ENCODE assay signal across 1 cellular context in the genomic region with DNA sequence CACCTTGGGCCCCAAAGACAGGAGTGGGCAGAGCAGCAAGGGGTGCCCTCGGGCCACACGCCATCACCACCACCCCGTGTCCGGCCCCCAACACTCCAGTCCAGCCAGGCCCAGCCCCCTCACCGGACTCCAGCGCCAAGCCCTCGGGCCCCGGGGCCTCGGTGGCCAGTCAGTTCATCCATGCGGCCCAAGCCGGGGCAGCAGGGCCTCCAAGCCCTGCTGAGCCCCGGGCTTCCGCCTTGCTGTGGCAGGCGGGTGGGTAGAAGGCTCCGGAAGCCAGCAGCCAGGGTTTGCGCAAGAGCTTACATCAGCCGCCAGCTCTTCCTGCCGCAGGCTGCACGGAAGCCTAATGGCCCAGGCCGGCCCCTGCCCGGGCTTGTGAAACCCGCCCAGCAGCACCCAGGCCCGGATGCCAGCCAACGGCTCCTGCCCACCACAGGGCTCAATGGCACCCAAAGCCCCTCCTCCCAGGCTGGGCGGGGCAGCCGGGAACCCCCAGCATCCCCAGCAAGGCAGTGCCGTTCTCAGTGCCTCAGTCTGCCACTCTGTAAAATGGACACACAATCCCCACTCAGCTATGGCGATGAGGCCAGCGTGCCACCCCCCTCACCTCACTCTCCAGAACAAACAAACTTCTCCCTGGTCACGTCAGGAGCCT.
TF ChIP-seq lines count a peak whose summit lies in the region.

No MANE protein-coding gene starts in this region.

TF ChIP-seq in K562, 482 proteins besides CTCF, POLR2A, EP300 and RAD21 (continued from another document and continues in another):
- TF ChIP-seq HOXB6 (CRISPR knock-in tag; IDR thresholded peaks at IDR 0.05; ENCODE audit: borderline replicate concordance): no peak
- TF ChIP-seq FOXJ3 (CRISPR knock-in tag; IDR thresholded peaks at IDR 0.05): no peak
- TF ChIP-seq, protein P1, sequence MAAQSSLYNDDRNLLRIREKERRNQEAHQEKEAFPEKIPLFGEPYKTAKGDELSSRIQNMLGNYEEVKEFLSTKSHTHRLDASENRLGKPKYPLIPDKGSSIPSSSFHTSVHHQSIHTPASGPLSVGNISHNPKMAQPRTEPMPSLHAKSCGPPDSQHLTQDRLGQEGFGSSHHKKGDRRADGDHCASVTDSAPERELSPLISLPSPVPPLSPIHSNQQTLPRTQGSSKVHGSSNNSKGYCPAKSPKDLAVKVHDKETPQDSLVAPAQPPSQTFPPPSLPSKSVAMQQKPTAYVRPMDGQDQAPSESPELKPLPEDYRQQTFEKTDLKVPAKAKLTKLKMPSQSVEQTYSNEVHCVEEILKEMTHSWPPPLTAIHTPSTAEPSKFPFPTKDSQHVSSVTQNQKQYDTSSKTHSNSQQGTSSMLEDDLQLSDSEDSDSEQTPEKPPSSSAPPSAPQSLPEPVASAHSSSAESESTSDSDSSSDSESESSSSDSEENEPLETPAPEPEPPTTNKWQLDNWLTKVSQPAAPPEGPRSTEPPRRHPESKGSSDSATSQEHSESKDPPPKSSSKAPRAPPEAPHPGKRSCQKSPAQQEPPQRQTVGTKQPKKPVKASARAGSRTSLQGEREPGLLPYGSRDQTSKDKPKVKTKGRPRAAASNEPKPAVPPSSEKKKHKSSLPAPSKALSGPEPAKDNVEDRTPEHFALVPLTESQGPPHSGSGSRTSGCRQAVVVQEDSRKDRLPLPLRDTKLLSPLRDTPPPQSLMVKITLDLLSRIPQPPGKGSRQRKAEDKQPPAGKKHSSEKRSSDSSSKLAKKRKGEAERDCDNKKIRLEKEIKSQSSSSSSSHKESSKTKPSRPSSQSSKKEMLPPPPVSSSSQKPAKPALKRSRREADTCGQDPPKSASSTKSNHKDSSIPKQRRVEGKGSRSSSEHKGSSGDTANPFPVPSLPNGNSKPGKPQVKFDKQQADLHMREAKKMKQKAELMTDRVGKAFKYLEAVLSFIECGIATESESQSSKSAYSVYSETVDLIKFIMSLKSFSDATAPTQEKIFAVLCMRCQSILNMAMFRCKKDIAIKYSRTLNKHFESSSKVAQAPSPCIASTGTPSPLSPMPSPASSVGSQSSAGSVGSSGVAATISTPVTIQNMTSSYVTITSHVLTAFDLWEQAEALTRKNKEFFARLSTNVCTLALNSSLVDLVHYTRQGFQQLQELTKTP (IDR thresholded peaks at IDR 0.05; ENCODE audit: low read depth in 1 of 2, partially characterized antibody in 2 of 2): no peak
- TF ChIP-seq HNRNPL (IDR thresholded peaks at IDR 0.05; ENCODE audit: low read depth, low read length): peak; percentile 74
- no peak for TF ChIP-seq CHD2 (IDR thresholded peaks at IDR 0.05; ENCODE audit: low read depth, low read length)
- peak; percentile 75 to 90 for TF ChIP-seq KDM1A (IDR thresholded peaks at IDR 0.05)
- no peak for TF ChIP-seq RB1 (IDR thresholded peaks at IDR 0.05; ENCODE audit: low read depth)
- no peak for TF ChIP-seq ZNF431 (CRISPR knock-in tag; IDR thresholded peaks at IDR 0.05)
- TF ChIP-seq, protein P2, sequence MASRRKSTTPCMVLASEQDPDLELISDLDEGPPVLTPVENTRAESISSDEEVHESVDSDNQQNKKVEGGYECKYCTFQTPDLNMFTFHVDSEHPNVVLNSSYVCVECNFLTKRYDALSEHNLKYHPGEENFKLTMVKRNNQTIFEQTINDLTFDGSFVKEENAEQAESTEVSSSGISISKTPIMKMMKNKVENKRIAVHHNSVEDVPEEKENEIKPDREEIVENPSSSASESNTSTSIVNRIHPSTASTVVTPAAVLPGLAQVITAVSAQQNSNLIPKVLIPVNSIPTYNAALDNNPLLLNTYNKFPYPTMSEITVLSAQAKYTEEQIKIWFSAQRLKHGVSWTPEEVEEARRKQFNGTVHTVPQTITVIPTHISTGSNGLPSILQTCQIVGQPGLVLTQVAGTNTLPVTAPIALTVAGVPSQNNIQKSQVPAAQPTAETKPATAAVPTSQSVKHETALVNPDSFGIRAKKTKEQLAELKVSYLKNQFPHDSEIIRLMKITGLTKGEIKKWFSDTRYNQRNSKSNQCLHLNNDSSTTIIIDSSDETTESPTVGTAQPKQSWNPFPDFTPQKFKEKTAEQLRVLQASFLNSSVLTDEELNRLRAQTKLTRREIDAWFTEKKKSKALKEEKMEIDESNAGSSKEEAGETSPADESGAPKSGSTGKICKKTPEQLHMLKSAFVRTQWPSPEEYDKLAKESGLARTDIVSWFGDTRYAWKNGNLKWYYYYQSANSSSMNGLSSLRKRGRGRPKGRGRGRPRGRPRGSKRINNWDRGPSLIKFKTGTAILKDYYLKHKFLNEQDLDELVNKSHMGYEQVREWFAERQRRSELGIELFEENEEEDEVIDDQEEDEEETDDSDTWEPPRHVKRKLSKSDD (conservative IDR thresholded peaks at IDR 0.05; ENCODE audit: low read length): no peak
- peak; percentile 66 for TF ChIP-seq RBFOX2 (IDR thresholded peaks at IDR 0.05; ENCODE audit: low read depth, low read length)
- TF ChIP-seq, protein P3, sequence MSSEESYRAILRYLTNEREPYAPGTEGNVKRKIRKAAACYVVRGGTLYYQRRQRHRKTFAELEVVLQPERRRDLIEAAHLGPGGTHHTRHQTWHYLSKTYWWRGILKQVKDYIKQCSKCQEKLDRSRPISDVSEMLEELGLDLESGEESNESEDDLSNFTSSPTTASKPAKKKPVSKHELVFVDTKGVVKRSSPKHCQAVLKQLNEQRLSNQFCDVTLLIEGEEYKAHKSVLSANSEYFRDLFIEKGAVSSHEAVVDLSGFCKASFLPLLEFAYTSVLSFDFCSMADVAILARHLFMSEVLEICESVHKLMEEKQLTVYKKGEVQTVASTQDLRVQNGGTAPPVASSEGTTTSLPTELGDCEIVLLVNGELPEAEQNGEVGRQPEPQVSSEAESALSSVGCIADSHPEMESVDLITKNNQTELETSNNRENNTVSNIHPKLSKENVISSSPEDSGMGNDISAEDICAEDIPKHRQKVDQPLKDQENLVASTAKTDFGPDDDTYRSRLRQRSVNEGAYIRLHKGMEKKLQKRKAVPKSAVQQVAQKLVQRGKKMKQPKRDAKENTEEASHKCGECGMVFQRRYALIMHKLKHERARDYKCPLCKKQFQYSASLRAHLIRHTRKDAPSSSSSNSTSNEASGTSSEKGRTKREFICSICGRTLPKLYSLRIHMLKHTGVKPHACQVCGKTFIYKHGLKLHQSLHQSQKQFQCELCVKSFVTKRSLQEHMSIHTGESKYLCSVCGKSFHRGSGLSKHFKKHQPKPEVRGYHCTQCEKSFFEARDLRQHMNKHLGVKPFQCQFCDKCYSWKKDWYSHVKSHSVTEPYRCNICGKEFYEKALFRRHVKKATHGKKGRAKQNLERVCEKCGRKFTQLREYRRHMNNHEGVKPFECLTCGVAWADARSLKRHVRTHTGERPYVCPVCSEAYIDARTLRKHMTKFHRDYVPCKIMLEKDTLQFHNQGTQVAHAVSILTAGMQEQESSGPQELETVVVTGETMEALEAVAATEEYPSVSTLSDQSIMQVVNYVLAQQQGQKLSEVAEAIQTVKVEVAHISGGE (CRISPR knock-in tag; IDR thresholded peaks at IDR 0.05): no peak
- TF ChIP-seq, protein P4, sequence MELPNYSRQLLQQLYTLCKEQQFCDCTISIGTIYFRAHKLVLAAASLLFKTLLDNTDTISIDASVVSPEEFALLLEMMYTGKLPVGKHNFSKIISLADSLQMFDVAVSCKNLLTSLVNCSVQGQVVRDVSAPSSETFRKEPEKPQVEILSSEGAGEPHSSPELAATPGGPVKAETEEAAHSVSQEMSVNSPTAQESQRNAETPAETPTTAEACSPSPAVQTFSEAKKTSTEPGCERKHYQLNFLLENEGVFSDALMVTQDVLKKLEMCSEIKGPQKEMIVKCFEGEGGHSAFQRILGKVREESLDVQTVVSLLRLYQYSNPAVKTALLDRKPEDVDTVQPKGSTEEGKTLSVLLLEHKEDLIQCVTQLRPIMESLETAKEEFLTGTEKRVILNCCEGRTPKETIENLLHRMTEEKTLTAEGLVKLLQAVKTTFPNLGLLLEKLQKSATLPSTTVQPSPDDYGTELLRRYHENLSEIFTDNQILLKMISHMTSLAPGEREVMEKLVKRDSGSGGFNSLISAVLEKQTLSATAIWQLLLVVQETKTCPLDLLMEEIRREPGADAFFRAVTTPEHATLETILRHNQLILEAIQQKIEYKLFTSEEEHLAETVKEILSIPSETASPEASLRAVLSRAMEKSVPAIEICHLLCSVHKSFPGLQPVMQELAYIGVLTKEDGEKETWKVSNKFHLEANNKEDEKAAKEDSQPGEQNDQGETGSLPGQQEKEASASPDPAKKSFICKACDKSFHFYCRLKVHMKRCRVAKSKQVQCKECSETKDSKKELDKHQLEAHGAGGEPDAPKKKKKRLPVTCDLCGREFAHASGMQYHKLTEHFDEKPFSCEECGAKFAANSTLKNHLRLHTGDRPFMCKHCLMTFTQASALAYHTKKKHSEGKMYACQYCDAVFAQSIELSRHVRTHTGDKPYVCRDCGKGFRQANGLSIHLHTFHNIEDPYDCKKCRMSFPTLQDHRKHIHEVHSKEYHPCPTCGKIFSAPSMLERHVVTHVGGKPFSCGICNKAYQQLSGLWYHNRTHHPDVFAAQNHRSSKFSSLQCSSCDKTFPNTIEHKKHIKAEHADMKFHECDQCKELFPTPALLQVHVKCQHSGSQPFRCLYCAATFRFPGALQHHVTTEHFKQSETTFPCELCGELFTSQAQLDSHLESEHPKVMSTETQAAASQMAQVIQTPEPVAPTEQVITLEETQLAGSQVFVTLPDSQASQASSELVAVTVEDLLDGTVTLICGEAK (IDR thresholded peaks at IDR 0.05): no peak
- TF ChIP-seq, protein P4 (CRISPR knock-in tag; IDR thresholded peaks at IDR 0.05): no peak
- TF ChIP-seq, protein P5, sequence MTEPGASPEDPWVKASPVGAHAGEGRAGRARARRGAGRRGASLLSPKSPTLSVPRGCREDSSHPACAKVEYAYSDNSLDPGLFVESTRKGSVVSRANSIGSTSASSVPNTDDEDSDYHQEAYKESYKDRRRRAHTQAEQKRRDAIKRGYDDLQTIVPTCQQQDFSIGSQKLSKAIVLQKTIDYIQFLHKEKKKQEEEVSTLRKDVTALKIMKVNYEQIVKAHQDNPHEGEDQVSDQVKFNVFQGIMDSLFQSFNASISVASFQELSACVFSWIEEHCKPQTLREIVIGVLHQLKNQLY (CRISPR knock-in tag; conservative IDR thresholded peaks at IDR 0.05): no peak
- 0 out of 2 replicates have a peak, but pooled peaks have one; percentile 45 for TF ChIP-seq SMAD4 (CRISPR knock-in tag; conservative IDR thresholded peaks at IDR 0.05)
- peak; percentile 87 for TF ChIP-seq ADNP (tag; IDR thresholded peaks at IDR 0.05)
- peak; percentile 65 for TF ChIP-seq RBM22 (IDR thresholded peaks at IDR 0.05; ENCODE audit: low read depth, low read length, poor library complexity, severe bottlenecking)
- TF ChIP-seq MAZ (CRISPR knock-in tag; conservative IDR thresholded peaks at IDR 0.05 in 1 of 2, IDR thresholded peaks at IDR 0.05 in 1 of 2): peak in 1 of 2 experiments; percentile 41; a peak in 2 of 4 replicates
- TF ChIP-seq SAFB (IDR thresholded peaks at IDR 0.05; ENCODE audit: borderline replicate concordance, low read depth, low read length): no peak
- TF ChIP-seq CBX1 (IDR thresholded peaks at IDR 0.05; ENCODE audit: low read depth): peak; percentile 97
- TF ChIP-seq SMARCA5 (IDR thresholded peaks at IDR 0.05): peak; percentile 89
- TF ChIP-seq, protein P6, sequence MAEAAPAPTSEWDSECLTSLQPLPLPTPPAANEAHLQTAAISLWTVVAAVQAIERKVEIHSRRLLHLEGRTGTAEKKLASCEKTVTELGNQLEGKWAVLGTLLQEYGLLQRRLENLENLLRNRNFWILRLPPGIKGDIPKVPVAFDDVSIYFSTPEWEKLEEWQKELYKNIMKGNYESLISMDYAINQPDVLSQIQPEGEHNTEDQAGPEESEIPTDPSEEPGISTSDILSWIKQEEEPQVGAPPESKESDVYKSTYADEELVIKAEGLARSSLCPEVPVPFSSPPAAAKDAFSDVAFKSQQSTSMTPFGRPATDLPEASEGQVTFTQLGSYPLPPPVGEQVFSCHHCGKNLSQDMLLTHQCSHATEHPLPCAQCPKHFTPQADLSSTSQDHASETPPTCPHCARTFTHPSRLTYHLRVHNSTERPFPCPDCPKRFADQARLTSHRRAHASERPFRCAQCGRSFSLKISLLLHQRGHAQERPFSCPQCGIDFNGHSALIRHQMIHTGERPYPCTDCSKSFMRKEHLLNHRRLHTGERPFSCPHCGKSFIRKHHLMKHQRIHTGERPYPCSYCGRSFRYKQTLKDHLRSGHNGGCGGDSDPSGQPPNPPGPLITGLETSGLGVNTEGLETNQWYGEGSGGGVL (CRISPR knock-in tag; IDR thresholded peaks at IDR 0.05): no peak
